ENCODE assay signal across 1 cellular context in the genomic region with DNA sequence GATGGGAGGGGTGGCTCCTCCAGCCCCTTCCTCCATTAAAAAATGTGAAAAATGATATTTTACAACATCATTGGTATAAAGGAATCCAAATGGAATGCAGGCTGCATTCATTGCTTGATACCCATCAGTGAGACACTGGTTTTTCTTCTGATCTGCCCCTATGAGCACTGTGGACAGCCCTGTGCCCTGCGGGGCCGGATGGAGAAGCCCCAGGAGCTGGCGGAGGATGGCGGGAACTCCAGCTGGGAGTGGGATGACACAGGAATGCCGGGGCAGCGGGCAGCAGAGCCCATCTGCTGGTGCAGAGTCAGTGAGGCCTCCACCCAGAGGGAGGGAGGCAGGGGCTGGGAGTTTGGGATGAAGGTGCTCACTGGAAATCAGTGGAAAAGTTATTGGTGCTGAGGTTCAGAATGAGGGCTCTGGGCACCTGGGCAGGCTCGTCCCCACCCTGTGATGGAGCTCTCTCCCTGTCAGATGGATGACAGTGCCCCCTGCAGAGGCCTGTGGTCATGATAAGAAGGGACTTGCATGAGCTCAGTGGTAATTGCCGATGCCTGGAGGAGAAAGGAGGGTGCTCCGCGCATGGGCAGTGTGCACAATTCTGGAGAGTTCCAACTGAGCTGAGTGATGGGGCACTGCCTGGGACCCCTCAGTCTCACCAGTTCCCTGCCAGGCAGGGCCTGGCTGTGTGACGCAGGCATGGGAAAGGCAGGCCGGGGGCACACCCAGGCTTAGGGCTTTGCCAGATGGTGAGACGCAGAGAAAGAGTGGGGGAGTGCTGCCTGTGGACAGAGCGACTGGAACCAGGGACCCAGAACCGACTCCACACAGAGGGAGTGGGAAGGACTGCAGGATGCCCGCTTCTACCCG.
TF ChIP-seq lines count a peak whose summit lies in the region.

No MANE protein-coding gene starts in this region.

TF ChIP-seq in HCT116, 20 proteins besides CTCF, POLR2A, EP300 and RAD21 (continued from another document):
- TF ChIP-seq, protein P1, sequence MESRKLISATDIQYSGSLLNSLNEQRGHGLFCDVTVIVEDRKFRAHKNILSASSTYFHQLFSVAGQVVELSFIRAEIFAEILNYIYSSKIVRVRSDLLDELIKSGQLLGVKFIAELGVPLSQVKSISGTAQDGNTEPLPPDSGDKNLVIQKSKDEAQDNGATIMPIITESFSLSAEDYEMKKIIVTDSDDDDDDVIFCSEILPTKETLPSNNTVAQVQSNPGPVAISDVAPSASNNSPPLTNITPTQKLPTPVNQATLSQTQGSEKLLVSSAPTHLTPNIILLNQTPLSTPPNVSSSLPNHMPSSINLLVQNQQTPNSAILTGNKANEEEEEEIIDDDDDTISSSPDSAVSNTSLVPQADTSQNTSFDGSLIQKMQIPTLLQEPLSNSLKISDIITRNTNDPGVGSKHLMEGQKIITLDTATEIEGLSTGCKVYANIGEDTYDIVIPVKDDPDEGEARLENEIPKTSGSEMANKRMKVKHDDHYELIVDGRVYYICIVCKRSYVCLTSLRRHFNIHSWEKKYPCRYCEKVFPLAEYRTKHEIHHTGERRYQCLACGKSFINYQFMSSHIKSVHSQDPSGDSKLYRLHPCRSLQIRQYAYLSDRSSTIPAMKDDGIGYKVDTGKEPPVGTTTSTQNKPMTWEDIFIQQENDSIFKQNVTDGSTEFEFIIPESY (IDR thresholded peaks at IDR 0.05; ENCODE audit: extremely low read depth, insufficient replicate concordance, low read length), result no peak
- TF ChIP-seq REST (IDR thresholded peaks at IDR 0.05; ENCODE audit: low read depth) (no peak), TCF7L2 (IDR thresholded peaks at IDR 0.05; ENCODE audit: borderline replicate concordance, extremely low read depth, insufficient read depth, insufficient read length) (no peak), JUND (IDR thresholded peaks at IDR 0.05) (no peak)
